Comparison of ENCODE assay signal across 17 cellular contexts in genomic region chr10:100901051-100901450, GRCh38. TPM values are rescaled to one million over a fixed set of nuclear protein-coding genes. Genes with fewer than 3 reads are reported as not detected.
DNase-seq lines count a peak whose midpoint lies in the region; ATAC-seq, FAIRE-seq and TF ChIP-seq lines count a peak whose summit lies in the region.
"Had no signal": no experiment of that assay in that cellular context is flagged by ENCODE, and none has a peak within 500 bp of the region (broad histone marks: within the 10 kb centered on the region; RNA-seq: fewer than 3 reads in every experiment).

No MANE protein-coding gene starts in this region.

- no peak for TF ChIP-seq CTCF in HepG2 (CRISPR knock-in tag; IDR thresholded peaks at IDR 0.05)

- no peaks in the 10 kb centered on the region for H3K36me3 Mint-ChIP-seq in activated CD8-positive, alpha-beta memory T cell treated with anti-CD3 and anti-CD28 coated beads, Interleukin-2, amount 10 ng/mL, durations not matched to agents 7 days and 5 days
- H3K36me3 Mint-ChIP-seq: CD8-positive, alpha-beta T cell had no signal

- no peak overlapping the region for H4K91ac ChIP-seq in neuronal stem cell (ENCODE audit: low read depth, low read length, poor library complexity)

- no peak overlapping the region for H3K14ac ChIP-seq in neuronal stem cell (ENCODE audit: low read length)

- no peak overlapping the region for H2BK5ac ChIP-seq in neuronal stem cell (ENCODE audit: low read length)

- no peak overlapping the region for H2BK12ac ChIP-seq in neuronal stem cell (ENCODE audit: low read length)

- no peak overlapping the region for H3K18ac ChIP-seq in neuronal stem cell (ENCODE audit: low read length)

- H3K9me3 Mint-ChIP-seq in activated CD8-positive, alpha-beta memory T cell treated with anti-CD3 and anti-CD28 coated beads, Interleukin-2, amount 10 ng/mL, durations not matched to agents 7 days and 5 days (ENCODE audit: low read depth) = no peaks in the 10 kb centered on the region
- H3K9me3 Mint-ChIP-seq: CD8-positive, alpha-beta T cell had no signal

- H3K4me1 ChIP-seq in neuronal stem cell (ENCODE audit: control insufficient read depth in 2 of 2, insufficient read depth in 1 of 2, low read depth in 1 of 2, low read length in 2 of 2) = peaks cover 0 to 5% of the 10 kb centered on the region in 2 donors
- peaks cover 65% of the 10 kb centered on the region for H3K4me1 ChIP-seq in HepG2 (ENCODE audit: insufficient read depth, low read length)
- H3K4me1 ChIP-seq: HAP-1 had no signal

- H3K27ac ChIP-seq in neuronal stem cell (replicated peaks; ENCODE audit: low read length) (no peak overlapping the region), HepG2 (ENCODE audit: extremely low read length, insufficient read depth, low read length) (no peak overlapping the region)
- H3K27ac ChIP-seq: BLaER1 treated with 17β-estradiol and CSF1 and Interleukin-3, amounts not matched to agents 10 nM and 100 nM; GM23248 had no signal

- CTCF ChIA-PET in activated CD8-positive, alpha-beta memory T cell treated with anti-CD3 and anti-CD28 coated beads, Interleukin-2, amount 10 ng/mL, durations not matched to agents 7 days and 5 days (lab: Charles Lee) = no interaction called here
- CTCF ChIA-PET in HepG2 (lab: Yijun Ruan, JAX; ENCODE audit: low intra/inter-chr PET ratio, low total read pairs) = no interaction called here

- H3K4me2 ChIP-seq in neuronal stem cell (ENCODE audit: insufficient read depth, low read length, poor library complexity, severe bottlenecking) (no peak overlapping the region), HepG2 (ENCODE audit: low read depth, low read length) (no peak overlapping the region)
- H3K4me2 ChIP-seq: BLaER1 treated with 17β-estradiol and CSF1 and Interleukin-3, amounts not matched to agents 10 nM and 100 nM had no signal

- POLR2A ChIA-PET in HepG2 (lab: Yijun Ruan, JAX) = no interaction called here

- H4K20me1 ChIP-seq in HepG2 (ENCODE audit: insufficient read depth, low read length) = no peaks in the 10 kb centered on the region
- H4K20me1 ChIP-seq: BLaER1 treated with 17β-estradiol and CSF1 and Interleukin-3, amounts not matched to agents 10 nM and 100 nM had no signal

- in situ Hi-C loops in HepG2 (cut with HindIII; ENCODE audit: extremely low pct_ligation_motif_present, low pct_unique_long_range_greater_than_20kb) = no loop called here

- no peaks in the 10 kb centered on the region for H3K4me1 Mint-ChIP-seq in activated CD8-positive, alpha-beta memory T cell treated with anti-CD3 and anti-CD28 coated beads, Interleukin-2, amount 10 ng/mL, durations not matched to agents 7 days and 5 days
- H3K4me1 Mint-ChIP-seq: B cell had no signal

- H3K27me3 ChIP-seq in neuronal stem cell (ENCODE audit: control insufficient read depth in 3 of 3, insufficient read depth in 3 of 3, low read depth in 1 of 3, low read length in 3 of 3) (peaks cover 0 to 4% (median 0%) of the 10 kb centered on the region in 3 experiments), HepG2 (ENCODE audit: control insufficient read depth in 1 of 2, insufficient read depth in 2 of 2, low read length in 2 of 2) (no peaks in the 10 kb centered on the region; a peak in 1 of 5 replicates)
- H3K27me3 ChIP-seq: BLaER1 treated with 17β-estradiol and CSF1 and Interleukin-3, amounts not matched to agents 10 nM and 100 nM had no signal

- BruUV-seq in HepG2 (replicated peaks; lab: Mats Ljungman, UMichigan) = no TSS peak

- H2BK15ac ChIP-seq in neuronal stem cell (ENCODE audit: low read length) = no peak overlapping the region

- no peak overlapping the region for H4K8ac ChIP-seq in neuronal stem cell (ENCODE audit: low read depth, low read length)

- peak; percentile 5 for DNase-seq in activated CD8-positive, alpha-beta memory T cell treated with anti-CD3 and anti-CD28 coated beads for 24 hours
- DNase-seq in activated CD8-positive, alpha-beta memory T cell treated with anti-CD3 and anti-CD28 coated beads, Interleukin-2, amount 10 ng/mL, durations not matched to agents 7 days and 5 days = no peak
- DNase-seq in myocyte (ENCODE audit: low read depth) (peak; percentile 60), neuronal stem cell (ENCODE audit: low spot score) (no peak), HepG2 (ENCODE audit: low spot score) (no peak)
- no peak for DNase-seq in activated T-cell treated with anti-CD3 and anti-CD28 coated beads, Interleukin-2, amount 50 U/mL, for 48 hours
- DNase-seq: CD8-positive, alpha-beta T cell; DMS153; DMS79; GDM1; GM23248 had no signal

- H3K9ac ChIP-seq in neuronal stem cell (ENCODE audit: low read depth, low read length, poor library complexity) = no peak overlapping the region
- H3K9ac ChIP-seq in HepG2 (ENCODE audit: insufficient read depth, low read depth, low read length) = no peak overlapping the region
- H3K9ac ChIP-seq: BLaER1 treated with 17β-estradiol and CSF1 and Interleukin-3, amounts not matched to agents 10 nM and 100 nM; GM23248 had no signal

- H3K23ac ChIP-seq in neuronal stem cell (ENCODE audit: low read depth, low read length, poor library complexity) = no peak overlapping the region

- H3K4ac ChIP-seq in neuronal stem cell (ENCODE audit: low read length) = no peak overlapping the region

- no peak for ATAC-seq in activated CD8-positive, alpha-beta memory T cell treated with anti-CD3 and anti-CD28 coated beads, Interleukin-2, amount 10 ng/mL, durations not matched to agents 7 days and 5 days
- ATAC-seq in HepG2 (no peak), HG02870 (IDR thresholded peaks at IDR 0.05; ENCODE audit: unreplicated experiment) (no peak)
- ATAC-seq: CD8-positive, alpha-beta T cell had no signal

- FAIRE-seq in HepG2 (lab: Jason Lieb, UNC) = no peak
- FAIRE-seq: GM12892, GM18507 had no signal

- H2BK120ac ChIP-seq in neuronal stem cell (ENCODE audit: low read depth, low read length) = no peak overlapping the region

- TF ChIP-seq EP300 in HepG2 (IDR thresholded peaks at IDR 0.05; ENCODE audit: low read depth in 2 of 2, low read length in 2 of 2) = no peak
- no peak for TF ChIP-seq EP300 in HepG2 (CRISPR knock-in tag; IDR thresholded peaks at IDR 0.05; ENCODE audit: borderline replicate concordance)

- H3K4me3 ChIP-seq in neuronal stem cell (ENCODE audit: low read length in 2 of 2) (no peak overlapping the region), HepG2 (replicated peaks in 1 of 3; ENCODE audit: insufficient read depth in 1 of 3, low read depth in 2 of 3, low read length in 3 of 3) (no peak overlapping the region)
- H3K4me3 ChIP-seq: BLaER1 treated with 17β-estradiol and CSF1 and Interleukin-3, amounts not matched to agents 10 nM and 100 nM; GM23248; HAP-1 had no signal

- H2AFZ ChIP-seq in neuronal stem cell (ENCODE audit: low read length) = peak overlapping the region; percentile 26
- H2AFZ ChIP-seq in HepG2 (ENCODE audit: low read length) = no peak overlapping the region
- H2AFZ ChIP-seq: GM23248 had no signal

- WGBS in neuronal stem cell (ENCODE audit: extremely low coverage in 2 of 2, insufficient read length in 2 of 2, insufficient replicate concordance in 1 of 2), 2 donors = no CpG with 5 or more reads among the region's 6 CpGs
- WGBS in HepG2 (ENCODE audit: low lambda C conversion rate) = 63% methylated on average over 6 of the region's 6 CpGs

- no peaks in the 10 kb centered on the region for H3K9me3 ChIP-seq in neuronal stem cell (replicated peaks in 1 of 2; ENCODE audit: control insufficient read depth in 2 of 2, insufficient read depth in 1 of 2, low read depth in 1 of 2, low read length in 2 of 2)
- no peaks in the 10 kb centered on the region for H3K9me3 ChIP-seq in HepG2 (ENCODE audit: low read length)
- H3K9me3 ChIP-seq: BLaER1 treated with 17β-estradiol and CSF1 and Interleukin-3, amounts not matched to agents 10 nM and 100 nM; HAP-1 had no signal

- H3K27me3 Mint-ChIP-seq in activated CD8-positive, alpha-beta memory T cell treated with anti-CD3 and anti-CD28 coated beads, Interleukin-2, amount 10 ng/mL, durations not matched to agents 7 days and 5 days = peaks cover 38% of the 10 kb centered on the region

- H3K36me3 ChIP-seq in neuronal stem cell (replicated peaks in 1 of 2; ENCODE audit: control insufficient read depth in 2 of 2, insufficient read depth in 2 of 2, low read length in 2 of 2) = no peaks in the 10 kb centered on the region
- no peaks in the 10 kb centered on the region for H3K36me3 ChIP-seq in HepG2 (replicated peaks in 1 of 2; ENCODE audit: control insufficient read depth in 1 of 2, insufficient read depth in 2 of 2, low read length in 2 of 2)
- H3K36me3 ChIP-seq: BLaER1 treated with 17β-estradiol and CSF1 and Interleukin-3, amounts not matched to agents 10 nM and 100 nM; HAP-1 had no signal

- no peaks in the 10 kb centered on the region for H3K79me2 ChIP-seq in HepG2 (ENCODE audit: insufficient read depth, low read length)

- no peak overlapping the region for H3K4me3 Mint-ChIP-seq in activated CD8-positive, alpha-beta memory T cell treated with anti-CD3 and anti-CD28 coated beads, Interleukin-2, amount 10 ng/mL, durations not matched to agents 7 days and 5 days
- H3K4me3 Mint-ChIP-seq: B cell; CD8-positive, alpha-beta T cell had no signal

- no peak overlapping the region for H3K27ac Mint-ChIP-seq in activated CD8-positive, alpha-beta memory T cell treated with anti-CD3 and anti-CD28 coated beads, Interleukin-2, amount 10 ng/mL, durations not matched to agents 7 days and 5 days
- H3K27ac Mint-ChIP-seq: B cell; CD8-positive, alpha-beta T cell had no signal

- intact Hi-C loops in HepG2 (cut with micrococcal nuclease; ENCODE audit: unreplicated experiment) = no loop called here

- H2AK5ac ChIP-seq in neuronal stem cell (ENCODE audit: low read depth, low read length) = no peak overlapping the region

- H3K79me1 ChIP-seq in neuronal stem cell (ENCODE audit: low read depth, low read length) = no peaks in the 10 kb centered on the region

- no peak for TF ChIP-seq POLR2A in HepG2 (IDR thresholded peaks at IDR 0.05; ENCODE audit: insufficient read depth in 1 of 2, low read depth in 2 of 2, low read length in 2 of 2)

- TF ChIP-seq RAD21 in HepG2 (CRISPR knock-in tag; IDR thresholded peaks at IDR 0.05) = no peak

RNA-seq across cellular contexts. Expression of gene SLF2, which starts 11.7 kb away (rescaled TPM):
- total RNA-seq in activated CD8-positive, alpha-beta memory T cell treated with anti-CD3 and anti-CD28 coated beads, Interleukin-2, amount 10 ng/mL, durations not matched to agents 7 days and 5 days = 10 to 100 TPM; 41.4 to 53.0 TPM
- total RNA-seq in myocyte = 81.5 and 99.4 TPM in 2 replicates
- 17.5 TPM for polyA plus RNA-seq in myocyte (2012)
- 9.2 TPM for polyA plus RNA-seq in neuronal stem cell (2013, experiment 1 of 2)
- 8.8 TPM for polyA plus RNA-seq in neuronal stem cell (2013, experiment 2 of 2)
- 48.1 and 59.8 TPM in 2 replicates for total RNA-seq in HepG2 (2016; rRNA removed; fragmentation: Illumina TruSeq; extraction: Trizol)
- 35.7 and 39.2 TPM in 2 replicates for total RNA-seq in HepG2 (2016; cell fraction: cytosol; rRNA removed; fragmentation: Illumina TruSeq; extraction: Trizol; ENCODE audit: low read depth)
- 48.7 and 55.8 TPM in 2 replicates for total RNA-seq in HepG2 (2016; cell fraction: insoluble cytoplasmic fraction; rRNA removed; fragmentation: Illumina TruSeq; extraction: Trizol)
- total RNA-seq in HepG2 (2016; cell fraction: membrane; rRNA removed; fragmentation: Illumina TruSeq; extraction: Trizol) = 37.2 and 42.1 TPM in 2 replicates
- total RNA-seq in HepG2 (2016; cell fraction: nucleus; rRNA removed; fragmentation: Illumina TruSeq; extraction: Trizol) = 58.3 and 64.6 TPM in 2 replicates
- 12.2 and 12.6 TPM in 2 replicates for polyA plus RNA-seq in HepG2 (2011; rRNA removed)
- 5.8 and 6.0 TPM in 2 replicates for polyA plus RNA-seq in HepG2 (2011; cell fraction: cytosol; rRNA removed)
- polyA plus RNA-seq in HepG2 (2011; cell fraction: nucleus; rRNA removed) = 18.9 and 23.2 TPM in 2 replicates
- polyA plus RNA-seq in HepG2 (2012) = 15.3 and 20.8 TPM in 2 replicates
- 3.5 and 4.7 TPM in 2 replicates for polyA plus RNA-seq in HepG2 (2016; cell fraction: cytosol; fragmentation: Illumina TruSeq; extraction: Trizol; ENCODE audit: low read depth)
- polyA plus RNA-seq in HepG2 (2016; cell fraction: insoluble cytoplasmic fraction; fragmentation: Illumina TruSeq; extraction: Trizol; ENCODE audit: low read depth) = 30.2 and 31.7 TPM in 2 replicates
- 7.6 and 8.6 TPM in 2 replicates for polyA plus RNA-seq in HepG2 (2016; cell fraction: membrane; fragmentation: Illumina TruSeq; extraction: Trizol; ENCODE audit: low read depth)
- 55.6 and 64.3 TPM in 2 replicates for polyA plus RNA-seq in HepG2 (2016; cell fraction: nucleus; fragmentation: Illumina TruSeq; extraction: Trizol; ENCODE audit: insufficient read depth, low read depth)
- polyA minus RNA-seq in HepG2 (2011; rRNA and poly(A)+ RNA removed; ENCODE audit: low replicate concordance) = 9.0 and 14.8 TPM in 2 replicates
- polyA minus RNA-seq in HepG2 (2011; cell fraction: cytosol; rRNA and poly(A)+ RNA removed) = 15.4 and 17.1 TPM in 2 replicates
- polyA minus RNA-seq in HepG2 (2011; cell fraction: nucleus; rRNA and poly(A)+ RNA removed) = 88.7 and 96.8 TPM in 2 replicates

Comparison
In these comparisons a context has a peak if more than half of its experiments do, and no peak if none do; other contexts are left out.
1. DNase-seq: peak in activated CD8-positive, alpha-beta memory T cell treated with anti-CD3 and anti-CD28 coated beads for 24 hours (single experiment) and myocyte (single experiment); none in activated CD8-positive, alpha-beta memory T cell treated with anti-CD3 and anti-CD28 coated beads, Interleukin-2, amount 10 ng/mL, durations not matched to agents 7 days and 5 days (single experiment), neuronal stem cell (single experiment), HepG2 (single experiment) and activated T-cell treated with anti-CD3 and anti-CD28 coated beads, Interleukin-2, amount 50 U/mL, for 48 hours (0 of 2).